2 cellular contexts compared by ENCODE assay signal in genomic region chr14:19918553-19919264, GRCh38.
TF ChIP-seq lines count a peak whose summit lies in the region.

No MANE protein-coding gene starts in this region.

TF ChIP-seq in IMR-90, 13 proteins besides CTCF, POLR2A, EP300 and RAD21:
- TF ChIP-seq ELK1 (IDR thresholded peaks at IDR 0.05; ENCODE audit: borderline replicate concordance, low read depth, low read length) (no peak), CEBPB (IDR thresholded peaks at IDR 0.05; ENCODE audit: low read depth, low read length) (peak; percentile 34; the same call in 1 of the 2 replicates)

TF ChIP-seq in K562, 482 proteins besides CTCF, POLR2A, EP300 and RAD21:
- TF ChIP-seq CHD7 (IDR thresholded peaks at IDR 0.05; ENCODE audit: low read depth, low read length) (no peak), JUNB (CRISPR knock-in tag; conservative IDR thresholded peaks at IDR 0.05) (peak; percentile 58; the same call in 1 of the 2 replicates), BRF1 (IDR thresholded peaks at IDR 0.05; ENCODE audit: borderline replicate concordance, extremely low read depth, insufficient read length) (no peak), ZNF398 (CRISPR knock-in tag; IDR thresholded peaks at IDR 0.05) (no peak), FOXJ2 (tag; IDR thresholded peaks at IDR 0.05) (peak; percentile 62; the same call in 1 of the 2 replicates), ZNF586 (CRISPR knock-in tag; conservative IDR thresholded peaks at IDR 0.05) (no peak), ATF3 (IDR thresholded peaks at IDR 0.05) (peak; percentile 78), ATF3 (CRISPR knock-in tag; conservative IDR thresholded peaks at IDR 0.05) (no peak), CEBPG (CRISPR knock-in tag; IDR thresholded peaks at IDR 0.05) (no peak), CEBPG (tag; conservative IDR thresholded peaks at IDR 0.05 in 1 of 2, IDR thresholded peaks at IDR 0.05 in 1 of 2) (peak; percentile 72 to 76)
